24 cellular contexts compared by ENCODE assay signal in genomic region chr10:106958591-106959328, GRCh38.
DNase-seq lines count a peak whose midpoint lies in the region; ATAC-seq and TF ChIP-seq lines count a peak whose summit lies in the region.
"Had no signal": no experiment of that assay in that cellular context is flagged by ENCODE, and none has a peak within 500 bp of the region (broad histone marks: within the 10 kb centered on the region; RNA-seq: fewer than 3 reads in every experiment).

No MANE protein-coding gene starts in this region.

- peak overlapping the region; percentile 50; the same call in 1 of the 2 replicates for H3K9ac ChIP-seq in MM.1S (ENCODE audit: low read length)
- H3K9ac ChIP-seq in mesenchymal stem cell (ENCODE audit: low read length) = peak overlapping the region; percentile 59
- H3K9ac ChIP-seq: parathyroid adenoma had no signal

- peak overlapping the region; percentile 1; the same call in 1 of the 2 replicates for H3K4me3 ChIP-seq in GM12864 (ENCODE audit: low read depth, low read length)
- H3K4me3 ChIP-seq in MM.1S (ENCODE audit: low read length) = peak overlapping the region; percentile 45
- peak overlapping the region in 1 of 2 experiments; percentile 61 for H3K4me3 ChIP-seq in mesenchymal stem cell (ENCODE audit: insufficient read depth in 1 of 2, low read depth in 1 of 2, low read length in 2 of 2)
- H3K4me3 ChIP-seq: HAP-1, Peyer's patch, smooth muscle cell had no signal

- no peaks in the 10 kb centered on the region for H3K79me2 ChIP-seq in MM.1S (ENCODE audit: low read length)
- H3K79me2 ChIP-seq: parathyroid adenoma had no signal

- WGBS in mesenchymal stem cell = 72% methylated on average over 10 of the region's 11 CpGs

- no peak overlapping the region for H4K91ac ChIP-seq in mesenchymal stem cell (ENCODE audit: low read length)

- H3K9me3 ChIP-seq in MM.1S (replicated peaks; ENCODE audit: insufficient read depth, low read length) (no peaks in the 10 kb centered on the region), mesenchymal stem cell (ENCODE audit: control insufficient read depth, low read length) (no peaks in the 10 kb centered on the region)
- H3K9me3 ChIP-seq: HAP-1, Peyer's patch had no signal

- H3K4ac ChIP-seq in mesenchymal stem cell (ENCODE audit: low read depth in 1 of 2, low read length in 2 of 2) = no peak overlapping the region

- H3K9me3 Mint-ChIP-seq in stimulated activated effector memory CD8-positive, alpha-beta T cell treated with anti-CD3 and anti-CD28 coated beads, Interleukin-12 subunit alpha, Interleukin-12 subunit beta, amount 100 ng/mL, for 72 hours = peaks cover 4% of the 10 kb centered on the region

- no peak overlapping the region for H3K14ac ChIP-seq in mesenchymal stem cell (ENCODE audit: low read length in 2 of 2)

- H3K36me3 ChIP-seq in MM.1S (replicated peaks; ENCODE audit: insufficient read depth, low read length) (no peaks in the 10 kb centered on the region), mesenchymal stem cell (ENCODE audit: control insufficient read depth in 1 of 2, insufficient read depth in 2 of 2, low read depth in 1 of 2, low read length in 2 of 2) (no peaks in the 10 kb centered on the region)
- H3K36me3 ChIP-seq: HAP-1, Peyer's patch had no signal

- no peak overlapping the region for H3K18ac ChIP-seq in mesenchymal stem cell (ENCODE audit: low read depth in 1 of 2, low read length in 2 of 2)

- no peaks in the 10 kb centered on the region for H3K9me2 ChIP-seq in MM.1S (replicated peaks; ENCODE audit: insufficient read depth, low read length)

- no peaks in the 10 kb centered on the region for H3K4me1 Mint-ChIP-seq in stimulated activated effector memory CD8-positive, alpha-beta T cell treated with anti-CD3 and anti-CD28 coated beads, Interleukin-12 subunit alpha, Interleukin-12 subunit beta, amount 100 ng/mL, for 72 hours
- H3K4me1 Mint-ChIP-seq: activated naive CD8-positive, alpha-beta T cell treated with anti-CD3 and anti-CD28 coated beads, Interleukin-2, amount 50 U/mL, for 24 hours had no signal

- H3K4me2 ChIP-seq in MM.1S (ENCODE audit: low read depth, low read length) = peak overlapping the region; percentile 79
- H3K4me2 ChIP-seq in mesenchymal stem cell (ENCODE audit: low read length, poor library complexity, severe bottlenecking) = no peak overlapping the region
- H3K4me2 ChIP-seq: smooth muscle cell had no signal

- H3K79me1 ChIP-seq in mesenchymal stem cell (replicated peaks; ENCODE audit: low read length, poor library complexity, severe bottlenecking) = no peaks in the 10 kb centered on the region

- no peak overlapping the region for H4K8ac ChIP-seq in mesenchymal stem cell (ENCODE audit: low read length)

- no peaks in the 10 kb centered on the region for H3F3A ChIP-seq in MM.1S (ENCODE audit: insufficient read depth, low read length)

- no peak overlapping the region for H2BK12ac ChIP-seq in mesenchymal stem cell (ENCODE audit: low read length in 2 of 2)

- H2AFZ ChIP-seq in MM.1S (ENCODE audit: low read length) (peak overlapping the region; percentile 85), mesenchymal stem cell (ENCODE audit: low read depth, low read length) (no peak overlapping the region)
- H2AFZ ChIP-seq: parathyroid adenoma had no signal

- no peak for ATAC-seq in stimulated activated effector memory CD8-positive, alpha-beta T cell treated with anti-CD3 and anti-CD28 coated beads, Interleukin-12 subunit alpha, Interleukin-12 subunit beta, amount 100 ng/mL, for 72 hours
- no peak for ATAC-seq in GM19452 (IDR thresholded peaks at IDR 0.05; ENCODE audit: unreplicated experiment)
- ATAC-seq: activated naive CD8-positive, alpha-beta T cell treated with anti-CD3 and anti-CD28 coated beads, Interleukin-2, amount 50 U/mL, for 24 hours; activated T-cell treated with anti-CD3 and anti-CD28 coated beads, Interleukin-2, amount 50 U/mL, for 72 hours; esophagus mucosa; naive thymus-derived CD8-positive, alpha-beta T cell had no signal

- no peaks in the 10 kb centered on the region for H3K36me3 Mint-ChIP-seq in stimulated activated effector memory CD8-positive, alpha-beta T cell treated with anti-CD3 and anti-CD28 coated beads, Interleukin-12 subunit alpha, Interleukin-12 subunit beta, amount 100 ng/mL, for 72 hours

- H3K23ac ChIP-seq in mesenchymal stem cell (ENCODE audit: low read length in 2 of 2) = no peak overlapping the region

- H3K4me1 ChIP-seq in MM.1S (ENCODE audit: low read length) (no peaks in the 10 kb centered on the region), mesenchymal stem cell (ENCODE audit: control insufficient read depth, insufficient read depth, low read depth, low read length) (no peaks in the 10 kb centered on the region)
- H3K4me1 ChIP-seq: HAP-1, parathyroid adenoma, Peyer's patch had no signal

- no peak overlapping the region for H3K27ac Mint-ChIP-seq in stimulated activated effector memory CD8-positive, alpha-beta T cell treated with anti-CD3 and anti-CD28 coated beads, Interleukin-12 subunit alpha, Interleukin-12 subunit beta, amount 100 ng/mL, for 72 hours
- H3K27ac Mint-ChIP-seq: activated naive CD8-positive, alpha-beta T cell treated with anti-CD3 and anti-CD28 coated beads, Interleukin-2, amount 50 U/mL, for 24 hours; activated T-cell treated with anti-CD3 and anti-CD28 coated beads, Interleukin-2, amount 50 U/mL, for 72 hours; naive thymus-derived CD8-positive, alpha-beta T cell had no signal

- DNase-seq in GM12864 (ENCODE audit: low read depth) = no peak
- no peak for DNase-seq in MM.1S
- peak; percentile 72 for DNase-seq in cerebellar cortex (ENCODE audit: low spot score)
- DNase-seq in mesenchymal stem cell = no peak
- DNase-seq in DMS79 treated with DMSO at 0.1 percent for 48 hours (lab: John Stamatoyannopoulos, UW) = no peak
- no peak for DNase-seq in stimulated activated effector memory CD8-positive, alpha-beta T cell treated with anti-CD3 and anti-CD28 coated beads, Interleukin-12 subunit alpha, Interleukin-12 subunit beta, amount 100 ng/mL, for 72 hours (ENCODE audit: low spot score in 2 of 2)
- DNase-seq in NCI-H226 = no peak
- DNase-seq: activated naive CD8-positive, alpha-beta T cell treated with anti-CD3 and anti-CD28 coated beads, Interleukin-2, amount 50 U/mL, for 24 hours; activated T-cell treated with anti-CD3 and anti-CD28 coated beads, Interleukin-2, amount 50 U/mL, for 72 hours; Calu3; GF-D8; glutamatergic neuron; mammary epithelial cell; naive thymus-derived CD8-positive, alpha-beta T cell; NCI-H187; NCI-H524 treated with DMSO at 0.1 percent for 48 hours; Peyer's patch; stimulated activated CD4-positive, alpha-beta T cell treated with anti-CD3 and anti-CD28 coated beads, Interleukin-4, amount 100 ng/mL, for 4 hours; stimulated activated CD8-positive, alpha-beta memory T cell treated with anti-CD3 and anti-CD28 coated beads, Interleukin-4, amount 100 ng/mL, for 48 hours had no signal

- no peak overlapping the region for H2BK120ac ChIP-seq in mesenchymal stem cell (ENCODE audit: low read depth, low read length)

- H4K20me1 ChIP-seq in MM.1S (ENCODE audit: insufficient read depth, low read length) = no peaks in the 10 kb centered on the region

- H2BK5ac ChIP-seq in mesenchymal stem cell (ENCODE audit: low read depth, low read length, poor library complexity, severe bottlenecking) = no peak overlapping the region

- H3K27ac ChIP-seq in MM.1S (ENCODE audit: low read length) = no peak overlapping the region
- no peak overlapping the region for H3K27ac ChIP-seq in mesenchymal stem cell (ENCODE audit: low read length, poor library complexity, severe bottlenecking)
- H3K27ac ChIP-seq: parathyroid adenoma had no signal

- H3K27me3 ChIP-seq in MM.1S (replicated peaks; ENCODE audit: insufficient read depth, low read length) (no peaks in the 10 kb centered on the region), mesenchymal stem cell (ENCODE audit: control insufficient read depth in 1 of 2, insufficient read depth in 1 of 2, low read length in 2 of 2) (no peaks in the 10 kb centered on the region)
- H3K27me3 ChIP-seq: Peyer's patch had no signal

- TF ChIP-seq CTCF in GM12864 (IDR thresholded peaks at IDR 0.05; ENCODE audit: low read depth, low read length, missing control alignments) = no peak
- TF ChIP-seq CTCF in MM.1S (IDR thresholded peaks at IDR 0.05; ENCODE audit: low read length) = no peak

- H2BK15ac ChIP-seq in mesenchymal stem cell (ENCODE audit: low read depth, poor library complexity, severe bottlenecking) = no peak overlapping the region

- no peak overlapping the region for H3K4me3 Mint-ChIP-seq in stimulated activated effector memory CD8-positive, alpha-beta T cell treated with anti-CD3 and anti-CD28 coated beads, Interleukin-12 subunit alpha, Interleukin-12 subunit beta, amount 100 ng/mL, for 72 hours
- H3K4me3 Mint-ChIP-seq: activated naive CD8-positive, alpha-beta T cell treated with anti-CD3 and anti-CD28 coated beads, Interleukin-2, amount 50 U/mL, for 24 hours; activated T-cell treated with anti-CD3 and anti-CD28 coated beads, Interleukin-2, amount 50 U/mL, for 72 hours had no signal

- no peak overlapping the region for H2AK5ac ChIP-seq in mesenchymal stem cell (ENCODE audit: low read length, severe bottlenecking)
